In genomic region chr7:55193245-55193644, GRCh38 we compare ENCODE assay signal across 22 cellular contexts.
DNase-seq lines count a peak whose midpoint lies in the region; ATAC-seq and TF ChIP-seq lines count a peak whose summit lies in the region.
"Had no signal": no experiment of that assay in that cellular context is flagged by ENCODE, and none has a peak within 500 bp of the region (broad histone marks: within the 10 kb centered on the region; RNA-seq: fewer than 3 reads in every experiment).

No MANE protein-coding gene starts in this region.

- H3K27me3 Mint-ChIP-seq in HFFc6 (ENCODE audit: insufficient read depth): peaks cover 4% of the 10 kb centered on the region; the same call in 1 of the 2 replicates

- peak overlapping the region; percentile 15 for H3K9ac ChIP-seq in adipocyte (ENCODE audit: low read length)
- H3K9ac ChIP-seq in skeletal muscle satellite cell (ENCODE audit: low read depth, low read length): peak overlapping the region; percentile 73

- ATAC-seq in gastroesophageal sphincter (no peak), HG02938 (IDR thresholded peaks at IDR 0.05; ENCODE audit: unreplicated experiment) (no peak), GM18870 (IDR thresholded peaks at IDR 0.05; ENCODE audit: unreplicated experiment) (no peak), HG03457 (IDR thresholded peaks at IDR 0.05; ENCODE audit: unreplicated experiment) (no peak)
- ATAC-seq: HepG2, left ventricle myocardium superior had no signal

- peak overlapping the region; percentile 82 for H3K27ac Mint-ChIP-seq in HFFc6
- H3K27ac Mint-ChIP-seq: activated CD4-positive, alpha-beta T cell treated with anti-CD3 and anti-CD28 coated beads, Interleukin-2, amount 10 ng/mL, durations not matched to agents 7 days and 5 days; activated naive CD4-positive, alpha-beta T cell treated with anti-CD3 and anti-CD28 coated beads for 36 hours had no signal

- TF ChIP-seq POLR2A in gastroesophageal sphincter (IDR thresholded peaks at IDR 0.05): no peak

- peaks cover 24% of the 10 kb centered on the region for H3K4me1 ChIP-seq in adipocyte (ENCODE audit: control insufficient read depth, insufficient read depth, low read length)
- peaks cover 3 to 59% (median 8%) of the 10 kb centered on the region in 3 donors for H3K4me1 ChIP-seq in gastroesophageal sphincter
- peaks cover 39% of the 10 kb centered on the region for H3K4me1 ChIP-seq in skeletal muscle satellite cell (ENCODE audit: control insufficient read depth, insufficient read depth, low read length)
- H3K4me1 ChIP-seq: ascending aorta, sigmoid colon had no signal

- H3K4me2 ChIP-seq in skeletal muscle satellite cell (ENCODE audit: low read length): peak overlapping the region; percentile 61

- peak overlapping the region; percentile 60 for H3K4me3 Mint-ChIP-seq in HFFc6
- H3K4me3 Mint-ChIP-seq: activated CD4-positive, alpha-beta T cell treated with anti-CD3 and anti-CD28 coated beads, Interleukin-2, amount 10 ng/mL, durations not matched to agents 7 days and 5 days; activated naive CD4-positive, alpha-beta T cell treated with anti-CD3 and anti-CD28 coated beads for 36 hours had no signal

- H3K36me3 ChIP-seq in adipocyte (ENCODE audit: control insufficient read depth, insufficient read depth, low read length, severe bottlenecking): peaks cover 34% of the 10 kb centered on the region
- peaks cover 0 to 28% of the 10 kb centered on the region in 2 donors for H3K36me3 ChIP-seq in gastroesophageal sphincter
- peaks cover 46% of the 10 kb centered on the region for H3K36me3 ChIP-seq in skeletal muscle satellite cell (ENCODE audit: insufficient read depth, low read length)
- H3K36me3 ChIP-seq: gastrocnemius medialis, ovary had no signal

- H3K27ac ChIP-seq in gastroesophageal sphincter: peak overlapping the region in 3 of 4 donors; percentile 55 to 70 (median 61)
- H3K27ac ChIP-seq: ascending aorta, ovary had no signal

- WGBS in gastroesophageal sphincter (ENCODE audit: low coverage in 1 of 2), 2 donors: 80% methylated on average over 5 of the region's 9 CpGs; no CpG with 5 or more reads in 1 of the 2 donors

- H3K4me3 ChIP-seq in adipocyte (ENCODE audit: low read length) (no peak overlapping the region), gastroesophageal sphincter (no peak overlapping the region), skeletal muscle satellite cell (ENCODE audit: low read length) (peak overlapping the region; percentile 5)
- H3K4me3 ChIP-seq: ascending aorta, gastrocnemius medialis, ovary, sigmoid colon, stomach had no signal

- TF ChIP-seq CTCF in HFFc6 (IDR thresholded peaks at IDR 0.05) (no peak), gastroesophageal sphincter (IDR thresholded peaks at IDR 0.05) (no peak)

- H3K4me1 Mint-ChIP-seq in HFFc6 (ENCODE audit: low read depth): peaks cover 85% of the 10 kb centered on the region
- H3K4me1 Mint-ChIP-seq: activated CD4-positive, alpha-beta T cell treated with anti-CD3 and anti-CD28 coated beads, Interleukin-2, amount 10 ng/mL, durations not matched to agents 7 days and 5 days had no signal

- no peak for DNase-seq in HFFc6
- no peak for DNase-seq in adipocyte (ENCODE audit: low read depth)
- no peak for DNase-seq in NCI-H69 (lab: John Stamatoyannopoulos, UW)
- DNase-seq: activated CD4-positive, alpha-beta T cell treated with anti-CD3 and anti-CD28 coated beads, Interleukin-2, amount 10 ng/mL, durations not matched to agents 7 days and 5 days; activated naive CD4-positive, alpha-beta T cell treated with anti-CD3 and anti-CD28 coated beads for 36 hours; AML-193; gastrocnemius medialis; left ventricle myocardium superior; NCI-H1417 treated with DMSO at 0.1 percent for 48 hours; ovary; RPMI8226; sigmoid colon; stimulated activated CD4-positive, alpha-beta T cell treated with anti-CD3 and anti-CD28 coated beads, Interleukin-2, amount 100 ng/mL, for 24 hours; stomach; SW 1271 had no signal

- H3K36me3 Mint-ChIP-seq in HFFc6 (ENCODE audit: low read depth): peaks cover 45% of the 10 kb centered on the region

- H3K27me3 ChIP-seq in adipocyte (replicated peaks; ENCODE audit: control insufficient read depth, insufficient read depth, low read length) (no peaks in the 10 kb centered on the region), gastroesophageal sphincter (no peaks in the 10 kb centered on the region), skeletal muscle satellite cell (ENCODE audit: control insufficient read depth, insufficient read depth, low read length) (no peaks in the 10 kb centered on the region)
- H3K27me3 ChIP-seq: ascending aorta, gastrocnemius medialis, ovary, sigmoid colon, stomach had no signal

- TF ChIP-seq EP300 in gastroesophageal sphincter (IDR thresholded peaks at IDR 0.05): no peak

- H3K9me3 Mint-ChIP-seq in HFFc6: no peaks in the 10 kb centered on the region
- H3K9me3 Mint-ChIP-seq: activated CD4-positive, alpha-beta T cell treated with anti-CD3 and anti-CD28 coated beads, Interleukin-2, amount 10 ng/mL, durations not matched to agents 7 days and 5 days; activated naive CD4-positive, alpha-beta T cell treated with anti-CD3 and anti-CD28 coated beads for 36 hours had no signal

- no peaks in the 10 kb centered on the region for H3K9me3 ChIP-seq in adipocyte (ENCODE audit: control insufficient read depth, low read length)
- H3K9me3 ChIP-seq in gastroesophageal sphincter: no peaks in the 10 kb centered on the region
- no peaks in the 10 kb centered on the region for H3K9me3 ChIP-seq in skeletal muscle satellite cell (replicated peaks; ENCODE audit: low read length)
- H3K9me3 ChIP-seq: ascending aorta, gastrocnemius medialis, ovary, sigmoid colon, stomach had no signal
